In genomic region chr6:20684474-20684873, GRCh38 we compare ENCODE assay signal across 1 cellular context.
TF ChIP-seq lines count a peak whose summit lies in the region.

No MANE protein-coding gene starts in this region.

TF ChIP-seq in K562, 482 proteins besides CTCF, POLR2A, EP300 and RAD21 (continued from another document):
- TF ChIP-seq CREB3L1 (IDR thresholded peaks at IDR 0.05; ENCODE audit: borderline replicate concordance, low read depth) (no peak), BHLHE40 (IDR thresholded peaks at IDR 0.05; ENCODE audit: low read length) (no peak), GABPB2 (CRISPR knock-in tag; conservative IDR thresholded peaks at IDR 0.05) (no peak), TBL1XR1 (IDR thresholded peaks at IDR 0.05; ENCODE audit: low read length in 2 of 2) (no peak)
